Comparison of ENCODE assay signal across 24 cellular contexts in genomic region chr9:28032178-28032532, GRCh38.
DNase-seq lines count a peak whose midpoint lies in the region; ATAC-seq and TF ChIP-seq lines count a peak whose summit lies in the region.
"Had no signal": no experiment of that assay in that cellular context is flagged by ENCODE, and none has a peak within 500 bp of the region (broad histone marks: within the 10 kb centered on the region; RNA-seq: fewer than 3 reads in every experiment).

No MANE protein-coding gene starts in this region.

- no peaks in the 10 kb centered on the region for H3K36me3 ChIP-seq in HUES48 (ENCODE audit: control insufficient read depth, insufficient read depth, low read length)
- no peaks in the 10 kb centered on the region for H3K36me3 ChIP-seq in adipocyte (ENCODE audit: control insufficient read depth, insufficient read depth, low read length, severe bottlenecking)
- H3K36me3 ChIP-seq: thyroid gland had no signal

- DNase-seq in AG10803 (ENCODE audit: low read depth) (peak; percentile 11), adipocyte (ENCODE audit: low read depth) (peak; percentile 0), foreskin keratinocyte (peak; percentile 4 to 17), SW480 (ENCODE audit: low spot score) (no peak)
- DNase-seq: activated B cell treated with CpG ODN at 0.5 μM for 24 hours; activated CD4-positive, alpha-beta T cell treated with anti-CD3 and anti-CD28 coated beads, Interleukin-2, amount 50 U/mL, for 4 hours; activated CD8-positive, alpha-beta memory T cell treated with anti-CD3 and anti-CD28 coated beads, Interleukin-2, amount 50 U/mL, for 4 hours; aorta; C1 segment of cervical spinal cord; effector CD4-positive, alpha-beta T cell; EL; foreskin melanocyte; mucosa of descending colon; OCI-M1; stimulated activated naive CD8-positive, alpha-beta T cell treated with anti-CD3 and anti-CD28 coated beads, Interleukin-15, amount 100 ng/mL, for 72 hours; T-helper 9 cell; thyroid gland had no signal

- TF ChIP-seq CTCF in AG10803 (conservative IDR thresholded peaks at IDR 0.05; ENCODE audit: low read length) (no peak), foreskin keratinocyte (conservative IDR thresholded peaks at IDR 0.05) (no peak)

- H3K9me3 ChIP-seq in HUES48 (ENCODE audit: control insufficient read depth, insufficient read depth, low read length): no peaks in the 10 kb centered on the region
- H3K9me3 ChIP-seq in adipocyte (ENCODE audit: control insufficient read depth, low read length): no peaks in the 10 kb centered on the region
- H3K9me3 ChIP-seq: mucosa of descending colon, thyroid gland had no signal

- H3K27me3 ChIP-seq in HUES48 (ENCODE audit: control insufficient read depth, insufficient read depth, low read length): no peaks in the 10 kb centered on the region
- H3K27me3 ChIP-seq in adipocyte (replicated peaks; ENCODE audit: control insufficient read depth, insufficient read depth, low read length): no peaks in the 10 kb centered on the region
- H3K27me3 ChIP-seq in foreskin keratinocyte: no peaks in the 10 kb centered on the region
- H3K27me3 ChIP-seq: hepatocyte, thyroid gland had no signal

- ATAC-seq in foreskin keratinocyte (no peak), GM21717 (IDR thresholded peaks at IDR 0.05; ENCODE audit: unreplicated experiment) (no peak), HG02884 (IDR thresholded peaks at IDR 0.05; ENCODE audit: unreplicated experiment) (no peak), GM21367 (IDR thresholded peaks at IDR 0.05; ENCODE audit: unreplicated experiment) (no peak)
- ATAC-seq: activated T-helper 17 cell treated with anti-CD3 and anti-CD28 coated beads, Interleukin-2, amount 50 U/mL, for 72 hours; mucosa of descending colon; sciatic nerve; stimulated activated naive CD8-positive, alpha-beta T cell treated with anti-CD3 and anti-CD28 coated beads, Interleukin-15, amount 100 ng/mL, for 72 hours had no signal

- H3K4me3 ChIP-seq in AG10803 (ENCODE audit: low read length): no peak overlapping the region
- no peak overlapping the region for H3K4me3 ChIP-seq in HUES48 (ENCODE audit: low read depth, low read length)
- no peak overlapping the region for H3K4me3 ChIP-seq in adipocyte (ENCODE audit: low read length)
- H3K4me3 ChIP-seq: hepatocyte, mucosa of descending colon, thyroid gland had no signal

- H3K9ac ChIP-seq in HUES48 (ENCODE audit: low read depth, low read length): no peak overlapping the region
- no peak overlapping the region for H3K9ac ChIP-seq in adipocyte (ENCODE audit: low read length)

- H3K27ac ChIP-seq in HUES48 (ENCODE audit: low read depth, low read length): peak overlapping the region; percentile 5
- H3K27ac ChIP-seq in foreskin keratinocyte: no peak overlapping the region
- H3K27ac ChIP-seq: hepatocyte, thyroid gland had no signal

- peaks cover 12% of the 10 kb centered on the region for H3K4me1 ChIP-seq in HUES48 (ENCODE audit: control insufficient read depth, insufficient read depth, low read length)
- H3K4me1 ChIP-seq in adipocyte (ENCODE audit: control insufficient read depth, insufficient read depth, low read length): no peaks in the 10 kb centered on the region
- H3K4me1 ChIP-seq in foreskin keratinocyte: no peaks in the 10 kb centered on the region
- H3K4me1 ChIP-seq: thyroid gland had no signal
